9 cellular contexts compared by ENCODE assay signal in genomic region chr19:9107375-9107774, GRCh38. TPM values are rescaled to one million over a fixed set of nuclear protein-coding genes. Genes with fewer than 3 reads are reported as not detected.
"Had no signal": no experiment of that assay in that cellular context is flagged by ENCODE, and none has a peak within 500 bp of the region (broad histone marks: within the 10 kb centered on the region; RNA-seq: fewer than 3 reads in every experiment).

Gene OR7G2 (minus strand): TSS chr19:9107475. CDS start chr19:9103243, 4,232 bp downstream.

- DNase-seq: IMR-90, KBM-7, KG1 had no signal

- H3K27ac ChIP-seq: HL-60 had no signal

- H3K4me3 ChIP-seq: K562 had no signal

- FAIRE-seq: HepG2, HTR-8/SVneo, K562 had no signal

RNA-seq across cellular contexts. Expression of gene OR7G2, which starts in this region (rescaled TPM):
- total RNA-seq: HepG2, HT-29, HT1080, IMR-90, K562 had no signal
